Comparison of ENCODE assay signal across 1 cellular context in genomic region chr22:50117168-50117762, GRCh38.
TF ChIP-seq lines count a peak whose summit lies in the region.

No MANE protein-coding gene starts in this region.

TF ChIP-seq in K562, 482 proteins besides CTCF, POLR2A, EP300 and RAD21 (continued from another document and continues in another):
- TF ChIP-seq, protein P1, sequence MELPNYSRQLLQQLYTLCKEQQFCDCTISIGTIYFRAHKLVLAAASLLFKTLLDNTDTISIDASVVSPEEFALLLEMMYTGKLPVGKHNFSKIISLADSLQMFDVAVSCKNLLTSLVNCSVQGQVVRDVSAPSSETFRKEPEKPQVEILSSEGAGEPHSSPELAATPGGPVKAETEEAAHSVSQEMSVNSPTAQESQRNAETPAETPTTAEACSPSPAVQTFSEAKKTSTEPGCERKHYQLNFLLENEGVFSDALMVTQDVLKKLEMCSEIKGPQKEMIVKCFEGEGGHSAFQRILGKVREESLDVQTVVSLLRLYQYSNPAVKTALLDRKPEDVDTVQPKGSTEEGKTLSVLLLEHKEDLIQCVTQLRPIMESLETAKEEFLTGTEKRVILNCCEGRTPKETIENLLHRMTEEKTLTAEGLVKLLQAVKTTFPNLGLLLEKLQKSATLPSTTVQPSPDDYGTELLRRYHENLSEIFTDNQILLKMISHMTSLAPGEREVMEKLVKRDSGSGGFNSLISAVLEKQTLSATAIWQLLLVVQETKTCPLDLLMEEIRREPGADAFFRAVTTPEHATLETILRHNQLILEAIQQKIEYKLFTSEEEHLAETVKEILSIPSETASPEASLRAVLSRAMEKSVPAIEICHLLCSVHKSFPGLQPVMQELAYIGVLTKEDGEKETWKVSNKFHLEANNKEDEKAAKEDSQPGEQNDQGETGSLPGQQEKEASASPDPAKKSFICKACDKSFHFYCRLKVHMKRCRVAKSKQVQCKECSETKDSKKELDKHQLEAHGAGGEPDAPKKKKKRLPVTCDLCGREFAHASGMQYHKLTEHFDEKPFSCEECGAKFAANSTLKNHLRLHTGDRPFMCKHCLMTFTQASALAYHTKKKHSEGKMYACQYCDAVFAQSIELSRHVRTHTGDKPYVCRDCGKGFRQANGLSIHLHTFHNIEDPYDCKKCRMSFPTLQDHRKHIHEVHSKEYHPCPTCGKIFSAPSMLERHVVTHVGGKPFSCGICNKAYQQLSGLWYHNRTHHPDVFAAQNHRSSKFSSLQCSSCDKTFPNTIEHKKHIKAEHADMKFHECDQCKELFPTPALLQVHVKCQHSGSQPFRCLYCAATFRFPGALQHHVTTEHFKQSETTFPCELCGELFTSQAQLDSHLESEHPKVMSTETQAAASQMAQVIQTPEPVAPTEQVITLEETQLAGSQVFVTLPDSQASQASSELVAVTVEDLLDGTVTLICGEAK (IDR thresholded peaks at IDR 0.05), result 0 out of 2 replicates have a peak, but pooled peaks have one; percentile 13
- TF ChIP-seq, protein P1 (CRISPR knock-in tag; IDR thresholded peaks at IDR 0.05), result no peak
- TF ChIP-seq ZNF717 (CRISPR knock-in tag; IDR thresholded peaks at IDR 0.05), result no peak
- no peak for TF ChIP-seq TSC22D4 (tag; IDR thresholded peaks at IDR 0.05)
- TF ChIP-seq CBX3 (IDR thresholded peaks at IDR 0.05; ENCODE audit: borderline replicate concordance in 1 of 2, low read length in 2 of 2), result no peak
- no peak for TF ChIP-seq MIER1 (IDR thresholded peaks at IDR 0.05; ENCODE audit: low read depth)
- TF ChIP-seq, protein P2, sequence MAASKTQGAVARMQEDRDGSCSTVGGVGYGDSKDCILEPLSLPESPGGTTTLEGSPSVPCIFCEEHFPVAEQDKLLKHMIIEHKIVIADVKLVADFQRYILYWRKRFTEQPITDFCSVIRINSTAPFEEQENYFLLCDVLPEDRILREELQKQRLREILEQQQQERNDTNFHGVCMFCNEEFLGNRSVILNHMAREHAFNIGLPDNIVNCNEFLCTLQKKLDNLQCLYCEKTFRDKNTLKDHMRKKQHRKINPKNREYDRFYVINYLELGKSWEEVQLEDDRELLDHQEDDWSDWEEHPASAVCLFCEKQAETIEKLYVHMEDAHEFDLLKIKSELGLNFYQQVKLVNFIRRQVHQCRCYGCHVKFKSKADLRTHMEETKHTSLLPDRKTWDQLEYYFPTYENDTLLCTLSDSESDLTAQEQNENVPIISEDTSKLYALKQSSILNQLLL (CRISPR knock-in tag; IDR thresholded peaks at IDR 0.05; ENCODE audit: borderline replicate concordance), result no peak
- no peak for TF ChIP-seq SLC30A9 (CRISPR knock-in tag; IDR thresholded peaks at IDR 0.05)
- TF ChIP-seq, protein P3, sequence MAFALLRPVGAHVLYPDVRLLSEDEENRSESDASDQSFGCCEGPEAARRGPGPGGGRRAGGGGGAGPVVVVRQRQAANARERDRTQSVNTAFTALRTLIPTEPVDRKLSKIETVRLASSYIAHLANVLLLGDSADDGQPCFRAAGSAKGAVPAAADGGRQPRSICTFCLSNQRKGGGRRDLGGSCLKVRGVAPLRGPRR (CRISPR knock-in tag; IDR thresholded peaks at IDR 0.05), result no peak
- TF ChIP-seq, protein P4, sequence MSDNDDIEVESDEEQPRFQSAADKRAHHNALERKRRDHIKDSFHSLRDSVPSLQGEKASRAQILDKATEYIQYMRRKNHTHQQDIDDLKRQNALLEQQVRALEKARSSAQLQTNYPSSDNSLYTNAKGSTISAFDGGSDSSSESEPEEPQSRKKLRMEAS (CRISPR knock-in tag; IDR thresholded peaks at IDR 0.05), result no peak
- no peak for TF ChIP-seq PHTF2 (CRISPR knock-in tag; IDR thresholded peaks at IDR 0.05)
- TF ChIP-seq ZFX (CRISPR knock-in tag; IDR thresholded peaks at IDR 0.05), result no peak; the same call in 1 of the 2 replicates
- TF ChIP-seq ELF2 (CRISPR knock-in tag; IDR thresholded peaks at IDR 0.05), result no peak
- TF ChIP-seq CC2D1A (IDR thresholded peaks at IDR 0.05), result no peak
- TF ChIP-seq, protein P5, sequence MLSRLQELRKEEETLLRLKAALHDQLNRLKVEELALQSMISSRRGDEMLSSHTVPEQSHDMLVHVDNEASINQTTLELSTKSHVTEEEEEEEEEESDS (CRISPR knock-in tag; IDR thresholded peaks at IDR 0.05), result no peak
- TF ChIP-seq CEBPG (CRISPR knock-in tag; IDR thresholded peaks at IDR 0.05), result no peak
- no peak for TF ChIP-seq CEBPG (tag; conservative IDR thresholded peaks at IDR 0.05 in 1 of 2, IDR thresholded peaks at IDR 0.05 in 1 of 2)
- no peak for TF ChIP-seq ARID2 (IDR thresholded peaks at IDR 0.05)
- peak; percentile 25 for TF ChIP-seq TAF9B (IDR thresholded peaks at IDR 0.05; ENCODE audit: partially characterized antibody)
- TF ChIP-seq SRSF3 (IDR thresholded peaks at IDR 0.05; ENCODE audit: insufficient read depth, low read length), result no peak
- TF ChIP-seq, protein P6, sequence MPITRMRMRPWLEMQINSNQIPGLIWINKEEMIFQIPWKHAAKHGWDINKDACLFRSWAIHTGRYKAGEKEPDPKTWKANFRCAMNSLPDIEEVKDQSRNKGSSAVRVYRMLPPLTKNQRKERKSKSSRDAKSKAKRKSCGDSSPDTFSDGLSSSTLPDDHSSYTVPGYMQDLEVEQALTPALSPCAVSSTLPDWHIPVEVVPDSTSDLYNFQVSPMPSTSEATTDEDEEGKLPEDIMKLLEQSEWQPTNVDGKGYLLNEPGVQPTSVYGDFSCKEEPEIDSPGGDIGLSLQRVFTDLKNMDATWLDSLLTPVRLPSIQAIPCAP (CRISPR knock-in tag; IDR thresholded peaks at IDR 0.05; ENCODE audit: borderline replicate concordance), result no peak
- TF ChIP-seq ZNF431 (CRISPR knock-in tag; IDR thresholded peaks at IDR 0.05), result no peak
- no peak for TF ChIP-seq BRD4 (IDR thresholded peaks at IDR 0.05)
- no peak for TF ChIP-seq TCF7L2 (IDR thresholded peaks at IDR 0.05; ENCODE audit: low read depth, low read length)
- TF ChIP-seq, protein P7, sequence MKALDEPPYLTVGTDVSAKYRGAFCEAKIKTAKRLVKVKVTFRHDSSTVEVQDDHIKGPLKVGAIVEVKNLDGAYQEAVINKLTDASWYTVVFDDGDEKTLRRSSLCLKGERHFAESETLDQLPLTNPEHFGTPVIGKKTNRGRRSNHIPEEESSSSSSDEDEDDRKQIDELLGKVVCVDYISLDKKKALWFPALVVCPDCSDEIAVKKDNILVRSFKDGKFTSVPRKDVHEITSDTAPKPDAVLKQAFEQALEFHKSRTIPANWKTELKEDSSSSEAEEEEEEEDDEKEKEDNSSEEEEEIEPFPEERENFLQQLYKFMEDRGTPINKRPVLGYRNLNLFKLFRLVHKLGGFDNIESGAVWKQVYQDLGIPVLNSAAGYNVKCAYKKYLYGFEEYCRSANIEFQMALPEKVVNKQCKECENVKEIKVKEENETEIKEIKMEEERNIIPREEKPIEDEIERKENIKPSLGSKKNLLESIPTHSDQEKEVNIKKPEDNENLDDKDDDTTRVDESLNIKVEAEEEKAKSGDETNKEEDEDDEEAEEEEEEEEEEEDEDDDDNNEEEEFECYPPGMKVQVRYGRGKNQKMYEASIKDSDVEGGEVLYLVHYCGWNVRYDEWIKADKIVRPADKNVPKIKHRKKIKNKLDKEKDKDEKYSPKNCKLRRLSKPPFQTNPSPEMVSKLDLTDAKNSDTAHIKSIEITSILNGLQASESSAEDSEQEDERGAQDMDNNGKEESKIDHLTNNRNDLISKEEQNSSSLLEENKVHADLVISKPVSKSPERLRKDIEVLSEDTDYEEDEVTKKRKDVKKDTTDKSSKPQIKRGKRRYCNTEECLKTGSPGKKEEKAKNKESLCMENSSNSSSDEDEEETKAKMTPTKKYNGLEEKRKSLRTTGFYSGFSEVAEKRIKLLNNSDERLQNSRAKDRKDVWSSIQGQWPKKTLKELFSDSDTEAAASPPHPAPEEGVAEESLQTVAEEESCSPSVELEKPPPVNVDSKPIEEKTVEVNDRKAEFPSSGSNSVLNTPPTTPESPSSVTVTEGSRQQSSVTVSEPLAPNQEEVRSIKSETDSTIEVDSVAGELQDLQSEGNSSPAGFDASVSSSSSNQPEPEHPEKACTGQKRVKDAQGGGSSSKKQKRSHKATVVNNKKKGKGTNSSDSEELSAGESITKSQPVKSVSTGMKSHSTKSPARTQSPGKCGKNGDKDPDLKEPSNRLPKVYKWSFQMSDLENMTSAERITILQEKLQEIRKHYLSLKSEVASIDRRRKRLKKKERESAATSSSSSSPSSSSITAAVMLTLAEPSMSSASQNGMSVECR (CRISPR knock-in tag; IDR thresholded peaks at IDR 0.05), result no peak
- TF ChIP-seq CBFA2T3 (IDR thresholded peaks at IDR 0.05), result peak; percentile 18; the same call in 1 of the 2 replicates
- no peak for TF ChIP-seq ZNF175 (CRISPR knock-in tag; IDR thresholded peaks at IDR 0.05; ENCODE audit: low read depth)
- TF ChIP-seq, protein P8, sequence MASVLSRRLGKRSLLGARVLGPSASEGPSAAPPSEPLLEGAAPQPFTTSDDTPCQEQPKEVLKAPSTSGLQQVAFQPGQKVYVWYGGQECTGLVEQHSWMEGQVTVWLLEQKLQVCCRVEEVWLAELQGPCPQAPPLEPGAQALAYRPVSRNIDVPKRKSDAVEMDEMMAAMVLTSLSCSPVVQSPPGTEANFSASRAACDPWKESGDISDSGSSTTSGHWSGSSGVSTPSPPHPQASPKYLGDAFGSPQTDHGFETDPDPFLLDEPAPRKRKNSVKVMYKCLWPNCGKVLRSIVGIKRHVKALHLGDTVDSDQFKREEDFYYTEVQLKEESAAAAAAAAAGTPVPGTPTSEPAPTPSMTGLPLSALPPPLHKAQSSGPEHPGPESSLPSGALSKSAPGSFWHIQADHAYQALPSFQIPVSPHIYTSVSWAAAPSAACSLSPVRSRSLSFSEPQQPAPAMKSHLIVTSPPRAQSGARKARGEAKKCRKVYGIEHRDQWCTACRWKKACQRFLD (CRISPR knock-in tag; IDR thresholded peaks at IDR 0.05), result no peak
- no peak for TF ChIP-seq SETDB1 (IDR thresholded peaks at IDR 0.05; ENCODE audit: low read length)
- no peak for TF ChIP-seq LCOR (CRISPR knock-in tag; IDR thresholded peaks at IDR 0.05)
- no peak for TF ChIP-seq ZNF253 (CRISPR knock-in tag; conservative IDR thresholded peaks at IDR 0.05)
- no peak for TF ChIP-seq ELF1 (tag; IDR thresholded peaks at IDR 0.05)
- TF ChIP-seq HDGF (IDR thresholded peaks at IDR 0.05), result no peak
- TF ChIP-seq, protein P9, sequence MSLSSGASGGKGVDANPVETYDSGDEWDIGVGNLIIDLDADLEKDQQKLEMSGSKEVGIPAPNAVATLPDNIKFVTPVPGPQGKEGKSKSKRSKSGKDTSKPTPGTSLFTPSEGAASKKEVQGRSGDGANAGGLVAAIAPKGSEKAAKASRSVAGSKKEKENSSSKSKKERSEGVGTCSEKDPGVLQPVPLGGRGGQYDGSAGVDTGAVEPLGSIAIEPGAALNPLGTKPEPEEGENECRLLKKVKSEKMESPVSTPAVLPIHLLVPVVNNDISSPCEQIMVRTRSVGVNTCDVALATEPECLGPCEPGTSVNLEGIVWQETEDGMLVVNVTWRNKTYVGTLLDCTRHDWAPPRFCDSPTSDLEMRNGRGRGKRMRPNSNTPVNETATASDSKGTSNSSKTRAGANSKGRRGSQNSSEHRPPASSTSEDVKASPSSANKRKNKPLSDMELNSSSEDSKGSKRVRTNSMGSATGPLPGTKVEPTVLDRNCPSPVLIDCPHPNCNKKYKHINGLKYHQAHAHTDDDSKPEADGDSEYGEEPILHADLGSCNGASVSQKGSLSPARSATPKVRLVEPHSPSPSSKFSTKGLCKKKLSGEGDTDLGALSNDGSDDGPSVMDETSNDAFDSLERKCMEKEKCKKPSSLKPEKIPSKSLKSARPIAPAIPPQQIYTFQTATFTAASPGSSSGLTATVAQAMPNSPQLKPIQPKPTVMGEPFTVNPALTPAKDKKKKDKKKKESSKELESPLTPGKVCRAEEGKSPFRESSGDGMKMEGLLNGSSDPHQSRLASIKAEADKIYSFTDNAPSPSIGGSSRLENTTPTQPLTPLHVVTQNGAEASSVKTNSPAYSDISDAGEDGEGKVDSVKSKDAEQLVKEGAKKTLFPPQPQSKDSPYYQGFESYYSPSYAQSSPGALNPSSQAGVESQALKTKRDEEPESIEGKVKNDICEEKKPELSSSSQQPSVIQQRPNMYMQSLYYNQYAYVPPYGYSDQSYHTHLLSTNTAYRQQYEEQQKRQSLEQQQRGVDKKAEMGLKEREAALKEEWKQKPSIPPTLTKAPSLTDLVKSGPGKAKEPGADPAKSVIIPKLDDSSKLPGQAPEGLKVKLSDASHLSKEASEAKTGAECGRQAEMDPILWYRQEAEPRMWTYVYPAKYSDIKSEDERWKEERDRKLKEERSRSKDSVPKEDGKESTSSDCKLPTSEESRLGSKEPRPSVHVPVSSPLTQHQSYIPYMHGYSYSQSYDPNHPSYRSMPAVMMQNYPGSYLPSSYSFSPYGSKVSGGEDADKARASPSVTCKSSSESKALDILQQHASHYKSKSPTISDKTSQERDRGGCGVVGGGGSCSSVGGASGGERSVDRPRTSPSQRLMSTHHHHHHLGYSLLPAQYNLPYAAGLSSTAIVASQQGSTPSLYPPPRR (CRISPR knock-in tag; IDR thresholded peaks at IDR 0.05; ENCODE audit: borderline replicate concordance), result no peak
- no peak for TF ChIP-seq PTRF (tag; IDR thresholded peaks at IDR 0.05)
- TF ChIP-seq ZNF224 (CRISPR knock-in tag; IDR thresholded peaks at IDR 0.05), result no peak
- TF ChIP-seq ZEB2 (IDR thresholded peaks at IDR 0.05), result 0 out of 2 replicates have a peak, but pooled peaks have one; percentile 32
- TF ChIP-seq KAT8 (IDR thresholded peaks at IDR 0.05; ENCODE audit: low read depth), result no peak
- no peak for TF ChIP-seq HMG20A (CRISPR knock-in tag; conservative IDR thresholded peaks at IDR 0.05)
- TF ChIP-seq USF1 (CRISPR knock-in tag; IDR thresholded peaks at IDR 0.05), result no peak
- TF ChIP-seq E2F3 (CRISPR knock-in tag; IDR thresholded peaks at IDR 0.05), result no peak
